In genomic region chr18:23811176-23811575, GRCh38 we compare ENCODE assay signal across 17 cellular contexts.
DNase-seq lines count a peak whose midpoint lies in the region; ATAC-seq, FAIRE-seq and TF ChIP-seq lines count a peak whose summit lies in the region.
"Had no signal": no experiment of that assay in that cellular context is flagged by ENCODE, and none has a peak within 500 bp of the region (broad histone marks: within the 10 kb centered on the region; RNA-seq: fewer than 3 reads in every experiment).

No MANE protein-coding gene starts in this region.

- peaks cover 13% of the 10 kb centered on the region for H3K4me1 Mint-ChIP-seq in activated CD4-positive, alpha-beta T cell treated with anti-CD3 and anti-CD28 coated beads for 36 hours
- peaks cover 1% of the 10 kb centered on the region for H3K4me1 Mint-ChIP-seq in astrocyte (ENCODE audit: low read depth, unreplicated experiment)
- no peaks in the 10 kb centered on the region for H3K4me1 Mint-ChIP-seq in endothelial cell (ENCODE audit: unreplicated experiment)

- H3K18ac ChIP-seq in trophoblast cell (ENCODE audit: low read length) = no peak overlapping the region

- no peak overlapping the region for H3K14ac ChIP-seq in trophoblast cell (ENCODE audit: low read length)

- POLR2A ChIA-PET in activated CD4-positive, alpha-beta T cell treated with anti-CD3 and anti-CD28 coated beads for 36 hours (lab: Charles Lee) = no interaction called here

- no peak for FAIRE-seq in astrocyte (lab: Jason Lieb, UNC)
- FAIRE-seq: GM12892, H54, K562 had no signal

- no peaks in the 10 kb centered on the region for H3K79me1 ChIP-seq in trophoblast cell (ENCODE audit: low read length)

- H3K4me3 ChIP-seq in DND-41 (ENCODE audit: low read depth in 1 of 2, low read length in 2 of 2) = no peak overlapping the region
- no peak overlapping the region for H3K4me3 ChIP-seq in astrocyte (ENCODE audit: insufficient read depth, low read depth, low read length)
- no peak overlapping the region for H3K4me3 ChIP-seq in trophoblast cell (ENCODE audit: low read depth, low read length)
- H3K4me3 ChIP-seq: K562 had no signal

- H3K9me3 ChIP-seq in DND-41 (ENCODE audit: insufficient read depth, low read length, severe bottlenecking) (no peaks in the 10 kb centered on the region), astrocyte (ENCODE audit: insufficient read depth, low read depth, low read length) (no peaks in the 10 kb centered on the region), trophoblast cell (ENCODE audit: insufficient read depth, low read depth, low read length) (no peaks in the 10 kb centered on the region)

- H2BK120ac ChIP-seq in trophoblast cell (ENCODE audit: insufficient read depth, low read length, poor library complexity) = no peak overlapping the region

- no peak overlapping the region for H3K4me3 Mint-ChIP-seq in activated CD4-positive, alpha-beta T cell treated with anti-CD3 and anti-CD28 coated beads for 36 hours
- H3K4me3 Mint-ChIP-seq in astrocyte (ENCODE audit: unreplicated experiment) (no peak overlapping the region), endothelial cell (ENCODE audit: unreplicated experiment) (no peak overlapping the region)
- H3K4me3 Mint-ChIP-seq: CD4-positive, CD25-positive, alpha-beta regulatory T cell had no signal

- H2AFZ ChIP-seq in DND-41 (ENCODE audit: low read depth, low read length) (no peak overlapping the region), astrocyte (ENCODE audit: low read depth, low read length) (no peak overlapping the region), trophoblast cell (ENCODE audit: insufficient read depth, low read length, poor library complexity) (no peak overlapping the region)

- CTCF ChIA-PET in activated CD4-positive, alpha-beta T cell treated with anti-CD3 and anti-CD28 coated beads for 36 hours (lab: Charles Lee) = interaction anchor here (0.6 to 1.4 kb wide), 15 partner anchors 10 to 226 kb away, joined by 3 to 5 read pairs (median 4); no protein-coding TSS in a partner anchor

- H4K20me1 ChIP-seq in DND-41 (ENCODE audit: insufficient read depth, low read length) (no peaks in the 10 kb centered on the region), astrocyte (ENCODE audit: insufficient read depth, low read length) (no peaks in the 10 kb centered on the region)

- intact Hi-C loops in activated CD4-positive, alpha-beta T cell treated with anti-CD3 and anti-CD28 coated beads for 36 hours (cut with DNase I, micrococcal nuclease) = loop anchor here in 1 of 2 experiments (5.0 to 10.0 kb wide), 3 partner anchors 106 to 306 kb away; no protein-coding TSS in a partner anchor

- H3K4me1 ChIP-seq in DND-41 (ENCODE audit: insufficient read depth, low read length) (no peaks in the 10 kb centered on the region), astrocyte (ENCODE audit: insufficient read depth, low read length) (no peaks in the 10 kb centered on the region), trophoblast cell (ENCODE audit: control insufficient read depth in 1 of 2, insufficient read depth in 2 of 2, low read length in 2 of 2) (no peaks in the 10 kb centered on the region)

- H2BK5ac ChIP-seq in trophoblast cell (ENCODE audit: low read depth, low read length, poor library complexity) = no peak overlapping the region

- no peak overlapping the region for H4K12ac ChIP-seq in trophoblast cell (ENCODE audit: low read depth, low read length)

- TF ChIP-seq CTCF in DND-41 (IDR thresholded peaks at IDR 0.05; ENCODE audit: borderline replicate concordance, extremely low read depth, low read length, poor library complexity, severe bottlenecking) = no peak
- no peak for TF ChIP-seq CTCF in astrocyte (IDR thresholded peaks at IDR 0.05; ENCODE audit: insufficient read depth, low read depth, low read length)
- TF ChIP-seq CTCF in endothelial cell (IDR thresholded peaks at IDR 0.05; ENCODE audit: unreplicated experiment) = no peak

- H3K36me3 ChIP-seq in DND-41 (ENCODE audit: insufficient read depth, low read length) (no peaks in the 10 kb centered on the region), astrocyte (ENCODE audit: insufficient read depth, low read length) (no peaks in the 10 kb centered on the region), trophoblast cell (ENCODE audit: control insufficient read depth in 1 of 2, insufficient read depth in 2 of 2, low read length in 2 of 2) (no peaks in the 10 kb centered on the region)

- H2BK12ac ChIP-seq in trophoblast cell (ENCODE audit: low read length) = no peak overlapping the region

- no peak overlapping the region for H4K8ac ChIP-seq in trophoblast cell (ENCODE audit: low read depth, low read length)

- peaks cover 2% of the 10 kb centered on the region for H3K27me3 Mint-ChIP-seq in activated CD4-positive, alpha-beta T cell treated with anti-CD3 and anti-CD28 coated beads for 36 hours
- H3K27me3 Mint-ChIP-seq in astrocyte (ENCODE audit: low read depth, unreplicated experiment) (peaks cover 9% of the 10 kb centered on the region), endothelial cell (ENCODE audit: unreplicated experiment) (no peaks in the 10 kb centered on the region)

- no peaks in the 10 kb centered on the region for H3K79me2 ChIP-seq in DND-41 (ENCODE audit: insufficient read depth, low read length)
- H3K79me2 ChIP-seq in astrocyte (ENCODE audit: insufficient read depth, low read length) = no peaks in the 10 kb centered on the region
- H3K79me2 ChIP-seq in trophoblast cell (ENCODE audit: control insufficient read depth, insufficient read depth, low read length, poor library complexity) = no peaks in the 10 kb centered on the region

- no peaks in the 10 kb centered on the region for H3K27me3 ChIP-seq in DND-41 (ENCODE audit: insufficient read depth, low read length, poor library complexity)
- peaks cover 15% of the 10 kb centered on the region for H3K27me3 ChIP-seq in astrocyte (ENCODE audit: insufficient read depth, low read length)
- H3K27me3 ChIP-seq in trophoblast cell (ENCODE audit: insufficient read depth, low read length) = peaks cover 2% of the 10 kb centered on the region

- no peak for DNase-seq in activated CD4-positive, alpha-beta T cell treated with anti-CD3 and anti-CD28 coated beads for 36 hours
- no peak for DNase-seq in activated CD4-positive, alpha-beta T cell treated with anti-CD3 and anti-CD28 coated beads for 4 hours
- DNase-seq in DND-41 = no peak
- DNase-seq in astrocyte (ENCODE audit: low read depth) = no peak
- peak; percentile 56 to 76 for DNase-seq in trophoblast cell
- DNase-seq in endothelial cell (ENCODE audit: low spot score) = no peak
- no peak for DNase-seq in NCI-H146 (lab: John Stamatoyannopoulos, UW)
- DNase-seq: Calu3, DMS 273 treated with DMSO at 0.1 percent for 48 hours had no signal

- H3K9ac ChIP-seq in DND-41 (ENCODE audit: low read depth, low read length) = no peak overlapping the region
- no peak overlapping the region for H3K9ac ChIP-seq in astrocyte (ENCODE audit: low read length)
- H3K9ac ChIP-seq in trophoblast cell (ENCODE audit: low read length) = no peak overlapping the region

- no peak overlapping the region for H2AK5ac ChIP-seq in trophoblast cell (ENCODE audit: low read length)

- ATAC-seq in activated CD4-positive, alpha-beta T cell treated with anti-CD3 and anti-CD28 coated beads for 36 hours = no peak
- ATAC-seq in DND-41 (ENCODE audit: insufficient read depth, low read depth) (0 out of 3 replicates have a peak, but pooled peaks have one; percentile 13), GM21619 (IDR thresholded peaks at IDR 0.05; ENCODE audit: unreplicated experiment) (no peak)
- ATAC-seq: HCT116, K562 had no signal

- no CpG with 5 or more reads among the region's 3 CpGs for WGBS in trophoblast cell (ENCODE audit: extremely low coverage, insufficient coverage, insufficient read length)

- H3K27ac ChIP-seq in DND-41 (ENCODE audit: low read length) (no peak overlapping the region), astrocyte (ENCODE audit: low read depth, low read length) (no peak overlapping the region), trophoblast cell (ENCODE audit: low read depth, low read length) (no peak overlapping the region)
- H3K27ac ChIP-seq: 22Rv1, HL-60 had no signal

- no peak overlapping the region for H4K91ac ChIP-seq in trophoblast cell (ENCODE audit: low read depth, low read length)

- no peaks in the 10 kb centered on the region for H3K9me3 Mint-ChIP-seq in activated CD4-positive, alpha-beta T cell treated with anti-CD3 and anti-CD28 coated beads for 36 hours (ENCODE audit: low read depth)
- H3K9me3 Mint-ChIP-seq in astrocyte (ENCODE audit: unreplicated experiment) = peaks cover 3% of the 10 kb centered on the region
- no peaks in the 10 kb centered on the region for H3K9me3 Mint-ChIP-seq in endothelial cell (ENCODE audit: unreplicated experiment)
- H3K9me3 Mint-ChIP-seq: CD4-positive, CD25-positive, alpha-beta regulatory T cell had no signal

- H3K36me3 Mint-ChIP-seq in activated CD4-positive, alpha-beta T cell treated with anti-CD3 and anti-CD28 coated beads for 36 hours (ENCODE audit: low read depth) = no peaks in the 10 kb centered on the region
- H3K36me3 Mint-ChIP-seq in astrocyte (ENCODE audit: low read depth, unreplicated experiment) (no peaks in the 10 kb centered on the region), endothelial cell (ENCODE audit: low read depth, unreplicated experiment) (no peaks in the 10 kb centered on the region)
- H3K36me3 Mint-ChIP-seq: CD4-positive, CD25-positive, alpha-beta regulatory T cell had no signal

- no peak overlapping the region for H3K4ac ChIP-seq in trophoblast cell (ENCODE audit: low read depth, low read length)

- H3K4me2 ChIP-seq in DND-41 (ENCODE audit: insufficient read depth, low read length) = no peak overlapping the region
- H3K4me2 ChIP-seq in astrocyte (ENCODE audit: low read length) = no peak overlapping the region
- H3K4me2 ChIP-seq in trophoblast cell (ENCODE audit: low read length) = no peak overlapping the region

- no peak overlapping the region for H3K23ac ChIP-seq in trophoblast cell (ENCODE audit: low read length)

- peak overlapping the region; percentile 73 for H3K27ac Mint-ChIP-seq in activated CD4-positive, alpha-beta T cell treated with anti-CD3 and anti-CD28 coated beads for 36 hours
- H3K27ac Mint-ChIP-seq in astrocyte (ENCODE audit: unreplicated experiment) (peak overlapping the region; percentile 85), endothelial cell (ENCODE audit: unreplicated experiment) (no peak overlapping the region)
- H3K27ac Mint-ChIP-seq: CD4-positive, CD25-positive, alpha-beta regulatory T cell had no signal

Comparison
In these comparisons a context has a peak if more than half of its experiments do, and no peak if none do; other contexts are left out.
1. DNase-seq: peak in trophoblast cell (2 of 2); none in activated CD4-positive, alpha-beta T cell treated with anti-CD3 and anti-CD28 coated beads for 36 hours (single experiment), activated CD4-positive, alpha-beta T cell treated with anti-CD3 and anti-CD28 coated beads for 4 hours (0 of 2), DND-41 (single experiment), astrocyte (single experiment), endothelial cell (single experiment) and NCI-H146 (single experiment).